8 cellular contexts compared by ENCODE assay signal in genomic region chr1:89995595-89996397, GRCh38. TPM values are rescaled to one million over a fixed set of nuclear protein-coding genes. Genes with fewer than 3 reads are reported as not detected.
A peak's percentile ranks its signal among the peaks of the same experiment; 100 is the strongest.
DNase-seq lines count a peak whose midpoint lies in the region; ATAC-seq and TF ChIP-seq lines count a peak whose summit lies in the region.

No MANE protein-coding gene starts in this region.

- H3K4me3 ChIP-seq in AG04449 (ENCODE audit: low read depth, low read length), result peak overlapping the region; percentile 91
- peak overlapping the region; percentile 93 for H3K4me3 ChIP-seq in H7 (ENCODE audit: insufficient read depth, low read depth, low read length)
- H3K4me3 ChIP-seq in gastroesophageal sphincter, result peak overlapping the region; percentile 49 to 71

- H3K27me3 ChIP-seq in H7 (ENCODE audit: control insufficient read depth, insufficient read depth, low read length), result no peaks in the 10 kb centered on the region
- no peaks in the 10 kb centered on the region for H3K27me3 ChIP-seq in gastroesophageal sphincter

- H3K27me3 Mint-ChIP-seq in WTC11 (ENCODE audit: low read depth), result no peaks in the 10 kb centered on the region

- H3K36me3 ChIP-seq in H7 (replicated peaks; ENCODE audit: control insufficient read depth, insufficient read depth, low read length) (no peaks in the 10 kb centered on the region), gastroesophageal sphincter (no peaks in the 10 kb centered on the region)

- peaks cover 46% of the 10 kb centered on the region for H3K4me1 Mint-ChIP-seq in WTC11

- DNase-seq in AG04449 (ENCODE audit: low read depth, low spot score) (no peak), H7 (no peak), WTC11 (ENCODE audit: low spot score) (no peak), renal cortical epithelial cell (ENCODE audit: low read depth) (peak; percentile 27)
- no peak for DNase-seq in activated CD4-positive, alpha-beta T cell treated with anti-CD3 and anti-CD28 coated beads, Interleukin-2, amount 50 U/mL, for 4 hours

- CTCF ChIA-PET in AG04449 (lab: Yijun Ruan, JAX) (interaction anchor here (0.7 to 1.1 kb wide), 3 partner anchors 9 to 232 kb away, joined by 3 to 6 read pairs (median 4); no protein-coding TSS in a partner anchor), WTC11 (lab: Charles Lee) (no interaction called here)

- H3K27ac Mint-ChIP-seq in WTC11, result peak overlapping the region; percentile 97

- peak overlapping the region; percentile 99 for H3K4me3 Mint-ChIP-seq in WTC11

- ATAC-seq in WTC11 (no peak), gastroesophageal sphincter (no peak), HG03159 (IDR thresholded peaks at IDR 0.05; ENCODE audit: unreplicated experiment) (no peak), HG03139 (IDR thresholded peaks at IDR 0.05; ENCODE audit: unreplicated experiment) (no peak)

- no peak for TF ChIP-seq POLR2A in gastroesophageal sphincter (IDR thresholded peaks at IDR 0.05)

- POLR2A ChIA-PET in AG04449 (lab: Yijun Ruan, JAX), result no interaction called here
- POLR2A ChIA-PET in WTC11 (lab: Charles Lee), result no interaction called here

- WGBS in gastroesophageal sphincter (ENCODE audit: low coverage in 1 of 2), 2 donors, result 0 to 3% methylated on average over 4 to 13 of the region's 15 CpGs

- TF ChIP-seq EP300 in gastroesophageal sphincter (IDR thresholded peaks at IDR 0.05), result no peak

- peak overlapping the region; percentile 71 to 97 (median 92) for H3K27ac ChIP-seq in gastroesophageal sphincter

- no peaks in the 10 kb centered on the region for H3K9me3 Mint-ChIP-seq in WTC11

- H3K9me3 ChIP-seq in gastroesophageal sphincter, result no peaks in the 10 kb centered on the region

- TF ChIP-seq CTCF in AG04449 (IDR thresholded peaks at IDR 0.05; ENCODE audit: insufficient read depth, low read length, missing control alignments) (no peak), WTC11 (IDR thresholded peaks at IDR 0.05) (no peak), gastroesophageal sphincter (IDR thresholded peaks at IDR 0.05) (no peak)

- H3K36me3 Mint-ChIP-seq in WTC11, result peaks cover 12% of the 10 kb centered on the region

- peaks cover 0 to 43% (median 0%) of the 10 kb centered on the region in 3 donors for H3K4me1 ChIP-seq in gastroesophageal sphincter

TF ChIP-seq in WTC11, 78 proteins besides CTCF, POLR2A, EP300 and RAD21:
- TF ChIP-seq NFYB (CRISPR knock-in tag; conservative IDR thresholded peaks at IDR 0.05; ENCODE audit: low read depth), result no peak
- TF ChIP-seq ZNF512 (CRISPR knock-in tag; IDR thresholded peaks at IDR 0.05; ENCODE audit: borderline replicate concordance), result no peak
- no peak for TF ChIP-seq ATF1 (CRISPR knock-in tag; IDR thresholded peaks at IDR 0.05)
- TF ChIP-seq ELF4 (CRISPR knock-in tag; IDR thresholded peaks at IDR 0.05; ENCODE audit: low read depth), result no peak
- no peak for TF ChIP-seq CREB1 (CRISPR knock-in tag; IDR thresholded peaks at IDR 0.05)
- TF ChIP-seq, protein P1, sequence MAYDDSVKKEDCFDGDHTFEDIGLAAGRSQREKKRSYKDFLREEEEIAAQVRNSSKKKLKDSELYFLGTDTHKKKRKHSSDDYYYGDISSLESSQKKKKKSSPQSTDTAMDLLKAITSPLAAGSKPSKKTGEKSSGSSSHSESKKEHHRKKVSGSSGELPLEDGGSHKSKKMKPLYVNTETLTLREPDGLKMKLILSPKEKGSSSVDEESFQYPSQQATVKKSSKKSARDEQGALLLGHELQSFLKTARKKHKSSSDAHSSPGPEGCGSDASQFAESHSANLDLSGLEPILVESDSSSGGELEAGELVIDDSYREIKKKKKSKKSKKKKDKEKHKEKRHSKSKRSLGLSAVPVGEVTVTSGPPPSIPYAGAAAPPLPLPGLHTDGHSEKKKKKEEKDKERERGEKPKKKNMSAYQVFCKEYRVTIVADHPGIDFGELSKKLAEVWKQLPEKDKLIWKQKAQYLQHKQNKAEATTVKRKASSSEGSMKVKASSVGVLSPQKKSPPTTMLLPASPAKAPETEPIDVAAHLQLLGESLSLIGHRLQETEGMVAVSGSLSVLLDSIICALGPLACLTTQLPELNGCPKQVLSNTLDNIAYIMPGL (CRISPR knock-in tag; IDR thresholded peaks at IDR 0.05), result no peak
- no peak for TF ChIP-seq OVOL2 (CRISPR knock-in tag; IDR thresholded peaks at IDR 0.05; ENCODE audit: borderline replicate concordance)
- TF ChIP-seq E2F5 (CRISPR knock-in tag; IDR thresholded peaks at IDR 0.05), result no peak
- no peak for TF ChIP-seq E2F4 (CRISPR knock-in tag; IDR thresholded peaks at IDR 0.05; ENCODE audit: borderline replicate concordance, low read depth)
- TF ChIP-seq ZNF317 (CRISPR knock-in tag; IDR thresholded peaks at IDR 0.05; ENCODE audit: borderline replicate concordance, low read depth), result no peak
- no peak for TF ChIP-seq NFE2L1 (CRISPR knock-in tag; IDR thresholded peaks at IDR 0.05)
- no peak for TF ChIP-seq ZNF671 (CRISPR knock-in tag; IDR thresholded peaks at IDR 0.05)
- TF ChIP-seq ZNF423 (CRISPR knock-in tag; IDR thresholded peaks at IDR 0.05), result no peak
- no peak for TF ChIP-seq TP53 (CRISPR knock-in tag; IDR thresholded peaks at IDR 0.05)
TF ChIP-seq in WTC11: peak in this region for 0.

RNA-seq across cellular contexts. Expression of gene ZNF326, which starts 0.9 kb away (rescaled TPM):
- 8.0 and 13.0 TPM in 2 replicates for total RNA-seq in H7 (2014; rRNA removed; shearing (Covaris generic))
- total RNA-seq in WTC11 (2021) (27.8 to 32.7 TPM (median 28.5 TPM) in 3 replicates), gastroesophageal sphincter (10 to 100 TPM in 2 of 4 donors, 1 to 10 TPM in 2; 8.2 to 22.7 (median 14.1) TPM), renal cortical epithelial cell (4.0 and 20.5 TPM in 2 replicates)
